Comparison of ENCODE assay signal across 17 cellular contexts in the genomic region with DNA sequence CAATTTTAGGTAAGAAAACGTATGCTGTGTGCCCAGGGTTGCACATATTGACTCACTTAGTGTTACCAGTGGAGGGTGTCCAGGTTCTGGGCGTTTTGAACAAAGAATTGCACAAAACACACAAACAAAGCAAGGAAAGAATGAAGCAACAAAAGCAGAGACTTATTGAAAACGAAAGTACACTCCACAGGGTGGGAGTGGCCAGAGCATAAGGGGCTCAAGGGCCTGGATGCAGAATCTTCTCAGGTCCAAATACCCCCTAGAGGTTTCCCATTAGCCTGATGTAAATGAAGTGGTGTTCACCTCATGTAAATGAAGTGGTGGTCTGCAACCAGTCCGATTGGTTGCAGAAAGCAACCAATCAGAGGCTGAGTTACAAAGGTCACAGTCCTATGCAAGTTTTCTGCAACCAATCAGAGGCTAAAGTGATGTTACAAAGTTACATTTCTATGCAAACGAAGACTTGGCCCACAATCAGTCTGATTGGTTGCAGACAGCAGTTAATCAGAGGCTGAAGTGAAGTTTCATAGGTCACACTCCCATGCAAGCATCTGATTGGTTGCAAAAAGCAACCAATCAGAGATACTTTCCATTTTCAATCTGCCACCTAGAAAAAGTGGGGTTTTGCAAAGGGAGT.
A peak's percentile ranks its signal among the peaks of the same experiment; 100 is the strongest.
DNase-seq lines count a peak whose midpoint lies in the region; ATAC-seq, FAIRE-seq and TF ChIP-seq lines count a peak whose summit lies in the region.
"Had no signal": no experiment of that assay in that cellular context is flagged by ENCODE, and none has a peak within 500 bp of the region (broad histone marks: within the 10 kb centered on the region; RNA-seq: fewer than 3 reads in every experiment).

No MANE protein-coding gene starts in this region.

- H3K23ac ChIP-seq in IMR-90 (ENCODE audit: low read depth, low read length), result no peak overlapping the region

- no peak overlapping the region for H4K5ac ChIP-seq in IMR-90 (ENCODE audit: low read depth, low read length)

- no peaks in the 10 kb centered on the region for H3K9me3 ChIP-seq in IMR-90 (ENCODE audit: control insufficient read depth, insufficient read depth, low read length)
- no peaks in the 10 kb centered on the region for H3K9me3 ChIP-seq in PC-3 (ENCODE audit: low read length)
- no peaks in the 10 kb centered on the region for H3K9me3 ChIP-seq in left lung
- H3K9me3 ChIP-seq: BLaER1, body of pancreas had no signal

- H3K4me1 ChIP-seq in IMR-90 (ENCODE audit: control insufficient read depth, insufficient read depth, low read length) (no peaks in the 10 kb centered on the region), PC-3 (ENCODE audit: insufficient read depth, low read length) (no peaks in the 10 kb centered on the region), left lung (no peaks in the 10 kb centered on the region)
- H3K4me1 ChIP-seq: body of pancreas had no signal

- H3K27ac ChIP-seq in IMR-90 (ENCODE audit: insufficient read depth, low read length), result no peak overlapping the region
- H3K27ac ChIP-seq in PC-3 (ENCODE audit: low read length), result no peak overlapping the region
- no peak overlapping the region for H3K27ac ChIP-seq in left lung
- H3K27ac ChIP-seq: BLaER1, body of pancreas had no signal

- DNase-seq in DMS79 (lab: John Stamatoyannopoulos, UW) (peak; percentile 21), DMS79 treated with DMSO at 0.1 percent for 48 hours (lab: John Stamatoyannopoulos, UW) (no peak), IMR-90 (peak; percentile 1), PC-3 (no peak), left lung (no peak), NCI-H2196 treated with DMSO at 0.1 percent for 48 hours (lab: John Stamatoyannopoulos, UW; ENCODE audit: unreplicated experiment) (no peak), T-helper 9 cell (no peak), RCC 7860 (ENCODE audit: low spot score) (no peak)
- DNase-seq: 8988T; activated T-cell treated with anti-CD3 and anti-CD28 coated beads, Interleukin-2, amount 50 U/mL, for 1 hour; body of pancreas; NCI-H1694 treated with DMSO at 0.1 percent for 48 hours; NCI-H774 had no signal

- dilution Hi-C loops in IMR-90 (cut with HindIII; ENCODE audit: low sequenced_read_pairs, unreplicated experiment), result no loop called here

- no peak overlapping the region for H3K14ac ChIP-seq in IMR-90 (replicated peaks; ENCODE audit: low read depth, low read length)

- H3K9me2 ChIP-seq in PC-3 (replicated peaks; ENCODE audit: low read length), result no peaks in the 10 kb centered on the region

- POLR2A ChIA-PET in IMR-90 (lab: Charles Lee; ENCODE audit: unreplicated experiment) (no interaction called here), PC-3 (lab: Charles Lee; ENCODE audit: unreplicated experiment) (no interaction called here)

- H3K4me3 ChIP-seq in IMR-90 (ENCODE audit: insufficient read depth, low read depth, low read length) (no peak overlapping the region), PC-3 (ENCODE audit: low read length) (peak overlapping the region; percentile 42; the same call in 1 of the 2 replicates), left lung (no peak overlapping the region)
- H3K4me3 ChIP-seq: BLaER1, body of pancreas had no signal

- H3K36me3 ChIP-seq in IMR-90 (ENCODE audit: control insufficient read depth, insufficient read depth, low read length), result no peaks in the 10 kb centered on the region
- H3K36me3 ChIP-seq in PC-3 (ENCODE audit: low read depth, low read length), result no peaks in the 10 kb centered on the region
- no peaks in the 10 kb centered on the region for H3K36me3 ChIP-seq in left lung
- H3K36me3 ChIP-seq: BLaER1 had no signal

- H2AFZ ChIP-seq in IMR-90 (replicated peaks; ENCODE audit: low read length, poor library complexity) (no peak overlapping the region), PC-3 (ENCODE audit: low read length) (no peak overlapping the region)

- intact Hi-C loops in IMR-90 (cut with micrococcal nuclease) (no loop called here), PC-3 (cut with micrococcal nuclease) (no loop called here), left lung (cut with DNase I) (no loop called here)

- in situ Hi-C loops in IMR-90 (cut with MboI; ENCODE audit: low sequenced_read_pairs), result no loop called here

- H4K20me1 ChIP-seq in IMR-90 (ENCODE audit: insufficient read depth, low read length) (no peaks in the 10 kb centered on the region), PC-3 (ENCODE audit: low read length) (no peaks in the 10 kb centered on the region)
- H4K20me1 ChIP-seq: BLaER1 had no signal

- WGBS in IMR-90 (ENCODE audit: extremely low coverage in 2 of 2, insufficient read length in 1 of 2), 2 experiments, result 71% methylated on average over 1 of the region's 5 CpGs; no CpG with 5 or more reads in 1 of the 2 experiments

- H3K9ac ChIP-seq in IMR-90 (ENCODE audit: low read depth, low read length) (no peak overlapping the region), PC-3 (ENCODE audit: low read length) (no peak overlapping the region)
- H3K9ac ChIP-seq: BLaER1 had no signal

- no peak overlapping the region for H2BK20ac ChIP-seq in IMR-90 (ENCODE audit: low read depth, low read length)

- CTCF ChIA-PET in IMR-90 (lab: Yijun Ruan, JAX), result no interaction called here
- CTCF ChIA-PET in PC-3 (lab: Charles Lee), result no interaction called here

- H3K79me2 ChIP-seq in PC-3 (ENCODE audit: low read length), result no peaks in the 10 kb centered on the region

- no peaks in the 10 kb centered on the region for H3F3A ChIP-seq in PC-3 (ENCODE audit: low read length, unreplicated experiment)

- FAIRE-seq in RCC 7860 (lab: Jason Lieb, UNC), result no peak
- FAIRE-seq: frontal cortex, HTR-8/SVneo had no signal

- no peak overlapping the region for H2AK5ac ChIP-seq in IMR-90 (ENCODE audit: low read depth, low read length)

- no peak overlapping the region for H3K4me2 ChIP-seq in IMR-90 (ENCODE audit: low read depth, low read length)
- H3K4me2 ChIP-seq in PC-3 (ENCODE audit: low read length), result peak overlapping the region; percentile 41
- H3K4me2 ChIP-seq: BLaER1 had no signal

- H3K4ac ChIP-seq in IMR-90 (ENCODE audit: low read depth, low read length), result no peak overlapping the region

- no peak overlapping the region for H2AK9ac ChIP-seq in IMR-90 (replicated peaks; ENCODE audit: low read depth, low read length, poor library complexity)

- no peak overlapping the region for H3K18ac ChIP-seq in IMR-90 (ENCODE audit: low read depth, low read length)

- no peak for TF ChIP-seq RAD21 in IMR-90 (IDR thresholded peaks at IDR 0.05; ENCODE audit: low read length)

- H4K8ac ChIP-seq in IMR-90 (ENCODE audit: low read depth in 2 of 2, low read length in 2 of 2), result no peak overlapping the region

- TF ChIP-seq POLR2A in IMR-90 (IDR thresholded peaks at IDR 0.05; ENCODE audit: low read depth, low read length), result no peak

- no peak overlapping the region for H2BK120ac ChIP-seq in IMR-90 (ENCODE audit: low read depth, low read length)

- BruUV-seq in IMR-90 (replicated peaks; lab: Mats Ljungman, UMichigan) (no TSS peak), PC-3 (replicated peaks; lab: Mats Ljungman, UMichigan) (no TSS peak)

- no peak for TF ChIP-seq CTCF in IMR-90 (conservative IDR thresholded peaks at IDR 0.05; ENCODE audit: low read depth, low read length)
- TF ChIP-seq CTCF in PC-3 (conservative IDR thresholded peaks at IDR 0.05; ENCODE audit: low read depth, low read length), result no peak
- no peak for TF ChIP-seq CTCF in left lung (IDR thresholded peaks at IDR 0.05)

- H4K91ac ChIP-seq in IMR-90 (ENCODE audit: insufficient read depth, low read depth, low read length), result no peak overlapping the region

- no peaks in the 10 kb centered on the region for H3K79me1 ChIP-seq in IMR-90 (ENCODE audit: low read depth in 1 of 2, low read length in 2 of 2)

- H2BK5ac ChIP-seq in IMR-90 (ENCODE audit: low read depth, low read length, poor library complexity, severe bottlenecking), result no peak overlapping the region

- H2BK15ac ChIP-seq in IMR-90 (ENCODE audit: low read depth, low read length), result no peak overlapping the region

- ATAC-seq in IMR-90 (ENCODE audit: low read depth) (no peak), PC-3 (no peak), left lung (peak; percentile 35)
- ATAC-seq: body of pancreas; stimulated activated memory B cell treated with anti-CD40 and anti-IgM and Interleukin-4, amounts not matched to agents 10 μg/mL and 1 μg/mL and 100 μg/mL, for 72 hours had no signal

- no peaks in the 10 kb centered on the region for H3K27me3 ChIP-seq in IMR-90 (ENCODE audit: control insufficient read depth, insufficient read depth, low read length)
- peaks cover 17% of the 10 kb centered on the region for H3K27me3 ChIP-seq in PC-3 (ENCODE audit: low read length)
- H3K27me3 ChIP-seq in left lung, result no peaks in the 10 kb centered on the region
- H3K27me3 ChIP-seq: BLaER1, body of pancreas had no signal

- H3K56ac ChIP-seq in IMR-90 (ENCODE audit: extremely low read depth, insufficient read depth, low read length), result no peak overlapping the region

- no peaks in the 10 kb centered on the region for H3K9me1 ChIP-seq in IMR-90 (ENCODE audit: insufficient read depth, low read length)

TF ChIP-seq in IMR-90, 13 proteins besides CTCF, POLR2A, EP300 and RAD21:
- TF ChIP-seq MAFK (IDR thresholded peaks at IDR 0.05; ENCODE audit: low read depth, low read length) (no peak), MAZ (IDR thresholded peaks at IDR 0.05; ENCODE audit: borderline replicate concordance, low read depth, low read length) (no peak), FOS (IDR thresholded peaks at IDR 0.05; ENCODE audit: low read depth, low read length) (no peak)
TF ChIP-seq in IMR-90: peak in this region for 0.

Comparison
In these comparisons a context has a peak if more than half of its experiments do, and no peak if none do; other contexts are left out.
1. DNase-seq: peak in DMS79 (single experiment) and IMR-90 (single experiment); none in DMS79 treated with DMSO at 0.1 percent for 48 hours (single experiment), PC-3 (single experiment), left lung (0 of 2), NCI-H2196 treated with DMSO at 0.1 percent for 48 hours (single experiment), T-helper 9 cell (single experiment) and RCC 7860 (single experiment).